In genomic region chr19:12092065-12092867, GRCh38 we compare ENCODE assay signal across 9 cellular contexts. TPM values are rescaled to one million over a fixed set of nuclear protein-coding genes. Genes with fewer than 3 reads are reported as not detected.
DNase-seq lines count a peak whose midpoint lies in the region; ATAC-seq and TF ChIP-seq lines count a peak whose summit lies in the region.
"Had no signal": no experiment of that assay in that cellular context is flagged by ENCODE, and none has a peak within 500 bp of the region (broad histone marks: within the 10 kb centered on the region; RNA-seq: fewer than 3 reads in every experiment).

No MANE protein-coding gene starts in this region.

- POLR2A ChIA-PET in IMR-90 (lab: Charles Lee; ENCODE audit: unreplicated experiment), result no interaction called here

- peaks cover 12 to 25% of the 10 kb centered on the region in 2 experiments for H3K79me1 ChIP-seq in IMR-90 (ENCODE audit: low read depth in 1 of 2, low read length in 2 of 2)

- H2BK120ac ChIP-seq in IMR-90 (ENCODE audit: low read depth, low read length), result 0 out of 2 replicates have a peak overlapping the region, but pooled peaks have one; percentile 44

- no peak for TF ChIP-seq POLR2A in IMR-90 (IDR thresholded peaks at IDR 0.05; ENCODE audit: low read depth, low read length)

- 1% methylated on average over 14 of the region's 53 CpGs; no CpG with 5 or more reads in 1 of the 2 experiments for WGBS in IMR-90 (ENCODE audit: extremely low coverage in 2 of 2, insufficient read length in 1 of 2), 2 experiments

- TF ChIP-seq RAD21 in IMR-90 (IDR thresholded peaks at IDR 0.05; ENCODE audit: low read length), result no peak

- H2AK9ac ChIP-seq in IMR-90 (replicated peaks; ENCODE audit: low read depth, low read length, poor library complexity), result peak overlapping the region; percentile 51

- dilution Hi-C loops in IMR-90 (cut with HindIII; ENCODE audit: low sequenced_read_pairs, unreplicated experiment), result no loop called here

- peak overlapping the region; percentile 91 for H3K4me3 ChIP-seq in IMR-90 (ENCODE audit: insufficient read depth, low read depth, low read length)

- H3K4me1 ChIP-seq in IMR-90 (ENCODE audit: control insufficient read depth, insufficient read depth, low read length), result 0 out of 2 replicates have a peak, but pooled peaks cover 2% of the 10 kb centered on the region

- H3K18ac ChIP-seq in IMR-90 (ENCODE audit: low read depth, low read length), result 0 out of 2 replicates have a peak overlapping the region, but pooled peaks have one; percentile 42

- peak overlapping the region; percentile 82 for H3K27ac ChIP-seq in IMR-90 (ENCODE audit: insufficient read depth, low read length)
- H3K27ac ChIP-seq: epithelial cell of prostate had no signal

- H2BK5ac ChIP-seq in IMR-90 (ENCODE audit: low read depth, low read length, poor library complexity, severe bottlenecking), result peak overlapping the region; percentile 71

- H3K9ac ChIP-seq in IMR-90 (ENCODE audit: low read depth, low read length), result peak overlapping the region; percentile 84

- no peak for TF ChIP-seq CTCF in IMR-90 (conservative IDR thresholded peaks at IDR 0.05; ENCODE audit: low read depth, low read length)

- H2BK15ac ChIP-seq in IMR-90 (ENCODE audit: low read depth, low read length), result no peak overlapping the region; the same call in 2 of the 3 replicates

- H2AK5ac ChIP-seq in IMR-90 (ENCODE audit: low read depth, low read length), result no peak overlapping the region; the same call in 1 of the 2 replicates

- H3K9me3 ChIP-seq in IMR-90 (ENCODE audit: control insufficient read depth, insufficient read depth, low read length), result no peaks in the 10 kb centered on the region; the same call in 1 of the 2 replicates

- peak; percentile 99 for ATAC-seq in IMR-90 (ENCODE audit: low read depth)
- ATAC-seq in left colon, result peak; percentile 97
- no peak for ATAC-seq in HG03378 (IDR thresholded peaks at IDR 0.05; ENCODE audit: unreplicated experiment)
- no peak for ATAC-seq in HG03039 (IDR thresholded peaks at IDR 0.05; ENCODE audit: unreplicated experiment)

- no peak overlapping the region for H2BK20ac ChIP-seq in IMR-90 (ENCODE audit: low read depth, low read length)

- intact Hi-C loops in IMR-90 (cut with micrococcal nuclease) (loop anchor here (1.0 to 5.0 kb wide), 2 partner anchors 49 to 275 kb away; partner anchors contain the start of gene ZNF442), left colon (cut with DNase I, micrococcal nuclease) (no loop called here)

- peak overlapping the region; percentile 85 for H3K4me2 ChIP-seq in IMR-90 (ENCODE audit: low read depth, low read length)

- DNase-seq in GM04504 (ENCODE audit: low read depth) (peak; percentile 72), IMR-90 (peak; percentile 86), dedifferentiated amniotic fluid mesenchymal stem cell (ENCODE audit: extremely low spot score) (peak; percentile 87), left colon (peak; percentile 78 to 83)
- DNase-seq in activated CD4-positive, CD25-positive, alpha-beta regulatory T cell treated with anti-CD3 and anti-CD28 coated beads, Interleukin-2, amount 50 U/mL, for 72 hours, result peak; percentile 70
- peak; percentile 2 to 49 for DNase-seq in stimulated activated CD4-positive, alpha-beta T cell treated with anti-CD3 and anti-CD28 coated beads, Interleukin-15, amount 100 ng/mL, for 1 hour (ENCODE audit: low read depth in 1 of 2, low spot score in 1 of 2)

- H4K5ac ChIP-seq in IMR-90 (ENCODE audit: low read depth, low read length), result peak overlapping the region; percentile 52; the same call in 1 of the 2 replicates

- H3K9me1 ChIP-seq in IMR-90 (ENCODE audit: insufficient read depth, low read length), result peaks cover 3% of the 10 kb centered on the region; the same call in 1 of the 2 replicates

- no TSS peak for BruUV-seq in IMR-90 (replicated peaks; lab: Mats Ljungman, UMichigan)

- CTCF ChIA-PET in IMR-90 (lab: Yijun Ruan, JAX), result no interaction called here

- H3K27me3 ChIP-seq in IMR-90 (ENCODE audit: control insufficient read depth, insufficient read depth, low read length), result no peaks in the 10 kb centered on the region

- no peaks in the 10 kb centered on the region for H4K20me1 ChIP-seq in IMR-90 (ENCODE audit: insufficient read depth, low read length)

- H3K4ac ChIP-seq in IMR-90 (ENCODE audit: low read depth, low read length), result peak overlapping the region; percentile 82

- in situ Hi-C loops in IMR-90 (cut with MboI; ENCODE audit: low sequenced_read_pairs), result no loop called here

- no peaks in the 10 kb centered on the region for H3K36me3 ChIP-seq in IMR-90 (ENCODE audit: control insufficient read depth, insufficient read depth, low read length)

- H4K8ac ChIP-seq in IMR-90 (ENCODE audit: low read depth in 2 of 2, low read length in 2 of 2), result peak overlapping the region; percentile 60 to 90; a peak in 3 of 4 replicates

- H3K56ac ChIP-seq in IMR-90 (ENCODE audit: extremely low read depth, insufficient read depth, low read length), result peak overlapping the region; percentile 68

- peak overlapping the region; percentile 90 for H3K14ac ChIP-seq in IMR-90 (replicated peaks; ENCODE audit: low read depth, low read length)

- peak overlapping the region; percentile 98 for H2AFZ ChIP-seq in IMR-90 (replicated peaks; ENCODE audit: low read length, poor library complexity)

- peak overlapping the region; percentile 94 for H3K23ac ChIP-seq in IMR-90 (ENCODE audit: low read depth, low read length)

- H4K91ac ChIP-seq in IMR-90 (ENCODE audit: insufficient read depth, low read depth, low read length), result peak overlapping the region; percentile 68; the same call in 1 of the 2 replicates

TF ChIP-seq in IMR-90, 13 proteins besides CTCF, POLR2A, EP300 and RAD21:
- peak; percentile 42; the same call in 1 of the 2 replicates for TF ChIP-seq MXI1 (IDR thresholded peaks at IDR 0.05; ENCODE audit: borderline replicate concordance, low read depth, low read length)
- TF ChIP-seq SMC3 (IDR thresholded peaks at IDR 0.05; ENCODE audit: low read depth, low read length), result no peak
- 0 out of 2 replicates have a peak, but pooled peaks have one; percentile 14 for TF ChIP-seq FOS (IDR thresholded peaks at IDR 0.05; ENCODE audit: low read depth, low read length)
- TF ChIP-seq ELK1 (IDR thresholded peaks at IDR 0.05; ENCODE audit: borderline replicate concordance, low read depth, low read length), result no peak

RNA-seq across cellular contexts. Expression of gene ZNF844, which starts 27.7 kb away (rescaled TPM):
- 8.1 and 12.0 TPM in 2 replicates for total RNA-seq in IMR-90 (2012; rRNA removed)
- 1.2 and 1.6 TPM in 2 replicates for polyA plus RNA-seq in IMR-90 (2012; rRNA removed)
- 0.38 and 0.53 TPM in 2 replicates for polyA plus RNA-seq in IMR-90 (2012; cell fraction: cytosol; rRNA removed)
- 0.44 and 2.7 TPM in 2 replicates for polyA plus RNA-seq in IMR-90 (2012; cell fraction: nucleus; rRNA removed; ENCODE audit: low replicate concordance)
- 10 to 100 TPM in 1 of 2 donors, 1 to 10 TPM in 1; 8.6 to 13.5 TPM for total RNA-seq in left colon

RNA-seq across cellular contexts. Expression of gene ZNF878, which starts 39.5 kb away (rescaled TPM):
- total RNA-seq in IMR-90 (2012; rRNA removed) (0.28 and 0.36 TPM in 2 replicates), left colon (under 1 TPM in 1 of 2 donors, not detected in 1; 0.45 TPM)
- polyA plus RNA-seq in IMR-90 (2012; rRNA removed), result 0.05 and 0.07 TPM in 2 replicates
- polyA plus RNA-seq in IMR-90 (2012; cell fraction: cytosol; rRNA removed), result not detected in 2 replicates
- polyA plus RNA-seq in IMR-90 (2012; cell fraction: nucleus; rRNA removed; ENCODE audit: low replicate concordance), result 0.10 TPM in 1 of 2 replicates, not detected in the other

RNA-seq across cellular contexts. Expression of gene ZNF20, which starts 47.9 kb away (rescaled TPM):
- total RNA-seq in IMR-90 (2012; rRNA removed) (7.8 and 7.9 TPM in 2 replicates), left colon (1 to 10 TPM; 3.8 to 6.2 TPM)
- 1.8 and 2.1 TPM in 2 replicates for polyA plus RNA-seq in IMR-90 (2012; rRNA removed)
- 0.41 and 0.71 TPM in 2 replicates for polyA plus RNA-seq in IMR-90 (2012; cell fraction: cytosol; rRNA removed)
- 1.1 and 2.3 TPM in 2 replicates for polyA plus RNA-seq in IMR-90 (2012; cell fraction: nucleus; rRNA removed; ENCODE audit: low replicate concordance)

RNA-seq across cellular contexts. Expression of gene ZNF433, which starts 56.8 kb away (rescaled TPM):
- total RNA-seq in IMR-90 (2012; rRNA removed), result 6.4 and 11.1 TPM in 2 replicates
- polyA plus RNA-seq in IMR-90 (2012; rRNA removed), result 2.6 and 3.5 TPM in 2 replicates
- polyA plus RNA-seq in IMR-90 (2012; cell fraction: cytosol; rRNA removed), result 1.4 and 2.9 TPM in 2 replicates
- polyA plus RNA-seq in IMR-90 (2012; cell fraction: nucleus; rRNA removed; ENCODE audit: low replicate concordance), result 1.0 and 7.2 TPM in 2 replicates
- total RNA-seq in left colon, result 1 to 10 TPM; 2.3 to 2.7 TPM

Comparison
In these comparisons a context has a peak if more than half of its experiments do, and no peak if none do; other contexts are left out.
1. DNase-seq: peak in every context shown above with its lines; median percentile 87 in dedifferentiated amniotic fluid mesenchymal stem cell; 86 in IMR-90; 80 in left colon; 72 in GM04504; 70 in activated CD4-positive, CD25-positive, alpha-beta regulatory T cell treated with anti-CD3 and anti-CD28 coated beads, Interleukin-2, amount 50 U/mL, for 72 hours; 26 in stimulated activated CD4-positive, alpha-beta T cell treated with anti-CD3 and anti-CD28 coated beads, Interleukin-15, amount 100 ng/mL, for 1 hour.
2. ATAC-seq: peak in IMR-90 (single experiment) and left colon (single experiment); none in HG03378 (single experiment) and HG03039 (single experiment).